In genomic region chr11:66593303-66593635, GRCh38 we compare ENCODE assay signal across 8 cellular contexts. TPM values are rescaled to one million over a fixed set of nuclear protein-coding genes. Genes with fewer than 3 reads are reported as not detected.
DNase-seq lines count a peak whose midpoint lies in the region; ATAC-seq and TF ChIP-seq lines count a peak whose summit lies in the region.

No MANE protein-coding gene starts in this region.

- peak overlapping the region; percentile 91 for H3K4me2 ChIP-seq in PC-3 (ENCODE audit: low read length)

- no peaks in the 10 kb centered on the region for H3K27me3 Mint-ChIP-seq in activated CD4-positive, alpha-beta T cell treated with anti-CD3 and anti-CD28 coated beads, Interleukin-2, amount 10 ng/mL, durations not matched to agents 7 days and 5 days

- POLR2A ChIA-PET in activated CD4-positive, alpha-beta T cell treated with anti-CD3 and anti-CD28 coated beads, Interleukin-2, amount 10 ng/mL, durations not matched to agents 7 days and 5 days (lab: Charles Lee), result no interaction called here
- POLR2A ChIA-PET in PC-3 (lab: Charles Lee; ENCODE audit: unreplicated experiment), result no interaction called here

- TSS peak; percentile 85 for BruUV-seq in PC-3 (replicated peaks; lab: Mats Ljungman, UMichigan)

- WGBS in ovary, 3 donors, result 6 to 9% (median 6%) methylated on average over 12 of the region's 12 CpGs

- peaks cover 34% of the 10 kb centered on the region for H3K4me1 Mint-ChIP-seq in activated CD4-positive, alpha-beta T cell treated with anti-CD3 and anti-CD28 coated beads, Interleukin-2, amount 10 ng/mL, durations not matched to agents 7 days and 5 days

- TF ChIP-seq POLR2A in erythroblast (IDR thresholded peaks at IDR 0.05; ENCODE audit: low read length), result peak; percentile 63
- TF ChIP-seq POLR2A in ovary (IDR thresholded peaks at IDR 0.05), result no peak

- no peaks in the 10 kb centered on the region for H3K9me2 ChIP-seq in PC-3 (replicated peaks; ENCODE audit: low read length)

- H3K27ac Mint-ChIP-seq in activated CD4-positive, alpha-beta T cell treated with anti-CD3 and anti-CD28 coated beads, Interleukin-2, amount 10 ng/mL, durations not matched to agents 7 days and 5 days, result peak overlapping the region; percentile 95

- H3K27me3 ChIP-seq in PC-3 (ENCODE audit: low read length) (no peaks in the 10 kb centered on the region), ovary (no peaks in the 10 kb centered on the region)

- peaks cover 22% of the 10 kb centered on the region for H3K79me2 ChIP-seq in PC-3 (ENCODE audit: low read length)

- H3K9me3 Mint-ChIP-seq in activated CD4-positive, alpha-beta T cell treated with anti-CD3 and anti-CD28 coated beads, Interleukin-2, amount 10 ng/mL, durations not matched to agents 7 days and 5 days, result no peaks in the 10 kb centered on the region

- peak overlapping the region; percentile 88 for H2AFZ ChIP-seq in PC-3 (ENCODE audit: low read length)

- CTCF ChIA-PET in activated CD4-positive, alpha-beta T cell treated with anti-CD3 and anti-CD28 coated beads, Interleukin-2, amount 10 ng/mL, durations not matched to agents 7 days and 5 days (lab: Charles Lee), result interaction anchor here (0.6 to 3.4 kb wide), 12 partner anchors 9 to 827 kb away, joined by 3 to 14 read pairs (median 5); partner anchors contain the start of genes RBM4 and RBM4B
- CTCF ChIA-PET in PC-3 (lab: Charles Lee), result interaction anchor here (0.6 to 0.7 kb wide), 2 partner anchors 18 to 31 kb away, joined by 6 to 10 read pairs; no protein-coding TSS in a partner anchor

- no peak for TF ChIP-seq EP300 in ovary (IDR thresholded peaks at IDR 0.05)

- H3K4me3 ChIP-seq in PC-3 (ENCODE audit: low read length) (peak overlapping the region; percentile 77), ovary (peak overlapping the region; percentile 63)

- peaks cover 15% of the 10 kb centered on the region for H3K4me1 ChIP-seq in PC-3 (ENCODE audit: insufficient read depth, low read length)
- peaks cover 14% of the 10 kb centered on the region for H3K4me1 ChIP-seq in ovary (ENCODE audit: insufficient read depth)

- TF ChIP-seq CTCF in PC-3 (conservative IDR thresholded peaks at IDR 0.05; ENCODE audit: low read depth, low read length), result no peak
- no peak for TF ChIP-seq CTCF in ovary (IDR thresholded peaks at IDR 0.05)

- peak overlapping the region; percentile 77 for H3K9ac ChIP-seq in PC-3 (ENCODE audit: low read length)

- H3K9me3 ChIP-seq in PC-3 (ENCODE audit: low read length) (no peaks in the 10 kb centered on the region), ovary (no peaks in the 10 kb centered on the region)

- peak overlapping the region; percentile 98 for H3K4me3 Mint-ChIP-seq in activated CD4-positive, alpha-beta T cell treated with anti-CD3 and anti-CD28 coated beads, Interleukin-2, amount 10 ng/mL, durations not matched to agents 7 days and 5 days

- H3K27ac ChIP-seq in PC-3 (ENCODE audit: low read length) (no peak overlapping the region), ovary (peak overlapping the region; percentile 45 to 82)

- no peaks in the 10 kb centered on the region for H4K20me1 ChIP-seq in PC-3 (ENCODE audit: low read length)

- peaks cover 2% of the 10 kb centered on the region for H3K36me3 Mint-ChIP-seq in activated CD4-positive, alpha-beta T cell treated with anti-CD3 and anti-CD28 coated beads, Interleukin-2, amount 10 ng/mL, durations not matched to agents 7 days and 5 days (ENCODE audit: low read depth)

- H3K36me3 ChIP-seq in PC-3 (ENCODE audit: low read depth, low read length) (no peaks in the 10 kb centered on the region), ovary (no peaks in the 10 kb centered on the region)

- ATAC-seq in PC-3, result peak; percentile 10; the same call in 1 of the 2 replicates
- ATAC-seq in GM21786 (IDR thresholded peaks at IDR 0.05; ENCODE audit: unreplicated experiment), result no peak
- no peak for ATAC-seq in HG03196 (IDR thresholded peaks at IDR 0.05; ENCODE audit: unreplicated experiment)

- intact Hi-C loops in PC-3 (cut with micrococcal nuclease) (loop anchor here (1.0 to 2.0 kb wide), 2 partner anchors 24 to 85 kb away; partner anchors contain the start of gene RBM14), ovary (cut with DNase I) (loop anchor here in 1 of 4 donors (10.0 kb wide), 1 partner anchor 82 kb away; the partner anchor contains the start of gene RBM4B)

- no peak for DNase-seq in activated CD4-positive, alpha-beta T cell treated with anti-CD3 and anti-CD28 coated beads, Interleukin-2, amount 10 ng/mL, durations not matched to agents 7 days and 5 days
- no peak for DNase-seq in activated CD4-positive, alpha-beta T cell treated with anti-CD3 and anti-CD28 coated beads for 1 hour
- no peak for DNase-seq in PC-3
- peak in 1 of 2 experiments; percentile 49 for DNase-seq in erythroblast (lab: John Stamatoyannopoulos, UW)
- peak in 2 of 5 donors; percentile 28 to 30 for DNase-seq in ovary
- no peak for DNase-seq in activated CD4-positive, CD25-positive, alpha-beta regulatory T cell treated with anti-CD3 and anti-CD28 coated beads, Interleukin-2, amount 50 U/mL, for 72 hours

- H3F3A ChIP-seq in PC-3 (ENCODE audit: low read length, unreplicated experiment), result no peaks in the 10 kb centered on the region

RNA-seq across cellular contexts. Expression of gene CCS, which starts 0.3 kb away (rescaled TPM):
- 10 to 100 TPM; 28.8 to 32.6 TPM for total RNA-seq in activated CD4-positive, alpha-beta T cell treated with anti-CD3 and anti-CD28 coated beads, Interleukin-2, amount 10 ng/mL, durations not matched to agents 7 days and 5 days
- total RNA-seq in PC-3 (2014; rRNA removed) (43.8 and 56.8 TPM in 2 replicates), ovary (10 to 100 TPM; 27.7 to 53.1 (median 49.1) TPM)
- polyA plus RNA-seq in ovary, result 10 to 100 TPM; 15.7 to 55.0 TPM

RNA-seq across cellular contexts. Expression of gene CCDC87, which starts 0.4 kb away (rescaled TPM):
- total RNA-seq in activated CD4-positive, alpha-beta T cell treated with anti-CD3 and anti-CD28 coated beads, Interleukin-2, amount 10 ng/mL, durations not matched to agents 7 days and 5 days, result under 1 TPM in 1 of 2 experiments, not detected in 1; 0.08 TPM
- 0.69 TPM in 1 of 2 replicates, not detected in the other for total RNA-seq in PC-3 (2014; rRNA removed)
- under 1 TPM; 0.33 to 0.60 (median 0.46) TPM for total RNA-seq in ovary
- polyA plus RNA-seq in ovary, result under 1 TPM; 0.13 to 0.20 TPM

RNA-seq across cellular contexts. Expression of gene RBM14, which starts 23.2 kb away (rescaled TPM):
- total RNA-seq in activated CD4-positive, alpha-beta T cell treated with anti-CD3 and anti-CD28 coated beads, Interleukin-2, amount 10 ng/mL, durations not matched to agents 7 days and 5 days, result 100 to 1,000 TPM; 124 to 140 TPM
- total RNA-seq in PC-3 (2014; rRNA removed), result 79.3 and 119 TPM in 2 replicates
- 10 to 100 TPM; 36.5 to 89.6 (median 71.9) TPM for total RNA-seq in ovary
- polyA plus RNA-seq in ovary, result 10 to 100 TPM; 28.9 to 35.4 TPM

RNA-seq across cellular contexts. Expression of gene CTSF, which starts 24.9 kb away (rescaled TPM):
- total RNA-seq in activated CD4-positive, alpha-beta T cell treated with anti-CD3 and anti-CD28 coated beads, Interleukin-2, amount 10 ng/mL, durations not matched to agents 7 days and 5 days, result 1 to 10 TPM; 3.5 to 3.9 TPM
- total RNA-seq in PC-3 (2014; rRNA removed), result 9.4 and 11.8 TPM in 2 replicates
- 100 to 1,000 TPM in 5 of 7 donors, 10 to 100 TPM in 2; 52.6 to 188 (median 106) TPM for total RNA-seq in ovary
- 100 to 1,000 TPM; 177 to 222 TPM for polyA plus RNA-seq in ovary

RNA-seq across cellular contexts. Expression of gene RBM4, which starts 45.2 kb away (rescaled TPM):
- total RNA-seq in activated CD4-positive, alpha-beta T cell treated with anti-CD3 and anti-CD28 coated beads, Interleukin-2, amount 10 ng/mL, durations not matched to agents 7 days and 5 days, result 100 to 1,000 TPM; 124 to 137 TPM
- total RNA-seq in PC-3 (2014; rRNA removed) (152 and 164 TPM in 2 replicates), ovary (100 to 1,000 TPM in 5 of 7 donors, 10 to 100 TPM in 2; 64.0 to 142 (median 121) TPM)
- 100 to 1,000 TPM; 117 to 177 TPM for polyA plus RNA-seq in ovary
